Comparison of ENCODE assay signal across 23 cellular contexts in the genomic region with DNA sequence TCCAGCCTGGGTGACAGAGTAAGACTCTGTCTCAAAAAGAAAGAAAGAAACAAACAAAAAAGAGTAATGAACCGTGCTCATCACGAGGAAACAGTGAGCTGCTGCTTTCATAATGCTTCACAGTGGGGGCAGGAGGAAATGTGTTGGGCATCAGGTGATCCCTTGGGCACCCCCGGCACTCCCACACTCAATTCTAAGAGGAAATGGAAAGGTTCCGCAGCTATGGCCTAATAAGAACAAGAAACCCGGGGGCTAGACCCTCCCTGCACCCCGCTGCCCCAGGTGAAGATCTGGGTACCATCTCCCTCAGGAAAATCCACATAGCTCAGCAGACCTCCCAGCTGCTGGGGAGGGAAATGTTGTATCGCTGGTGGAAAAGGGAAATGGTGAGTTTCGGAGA.
DNase-seq lines count a peak whose midpoint lies in the region; ATAC-seq and TF ChIP-seq lines count a peak whose summit lies in the region.
"Had no signal": no experiment of that assay in that cellular context is flagged by ENCODE, and none has a peak within 500 bp of the region (broad histone marks: within the 10 kb centered on the region; RNA-seq: fewer than 3 reads in every experiment).

No MANE protein-coding gene starts in this region.

- H3K36me3 Mint-ChIP-seq in H9 (ENCODE audit: insufficient read depth in 1 of 3, low read depth in 3 of 3) (peaks cover 0 to under 1% (median under 1%) of the 10 kb centered on the region in 3 experiments; a peak in 4 of 7 replicates), activated B cell treated with CpG ODN at 0.5 μM for 24 hours (ENCODE audit: low read depth) (no peaks in the 10 kb centered on the region)
- H3K36me3 Mint-ChIP-seq: natural killer cell treated with Interleukin-12 subunit alpha and Interleukin-12 subunit beta and Interleukin-15 and Interleukin-18, amount 100 ng/mL, for 72 hours had no signal

- H2BK5ac ChIP-seq in H9 (ENCODE audit: insufficient read length, low read length): no peak overlapping the region

- H3K79me1 ChIP-seq in H9 (ENCODE audit: insufficient read depth, low read depth, low read length, poor library complexity, severe bottlenecking): no peaks in the 10 kb centered on the region

- no peaks in the 10 kb centered on the region for H3K23me2 ChIP-seq in H9 (ENCODE audit: insufficient read length, low read depth, low read length, poor library complexity, severe bottlenecking)

- no peak overlapping the region for H3K27ac ChIP-seq in H9 (ENCODE audit: insufficient read length, low read depth, low read length)
- H3K27ac ChIP-seq in spleen: no peak overlapping the region
- H3K27ac ChIP-seq: A549, cardiac muscle cell, right lobe of liver, suprapubic skin had no signal

- H2AFZ ChIP-seq in H9 (ENCODE audit: low read length): no peak overlapping the region

- TF ChIP-seq POLR2A in spleen (IDR thresholded peaks at IDR 0.05): no peak

- no peak overlapping the region for H3K9ac ChIP-seq in H9 (ENCODE audit: extremely low read depth, insufficient read length, low read length)
- H3K9ac ChIP-seq: parathyroid adenoma, SK-N-SH had no signal

- H2BK120ac ChIP-seq in H9 (ENCODE audit: low read depth, low read length, poor library complexity, severe bottlenecking): no peak overlapping the region

- DNase-seq in activated naive CD4-positive, alpha-beta T cell treated with Interleukin-2 at 50 U/mL for 16 hours: peak; percentile 13
- no peak for DNase-seq in activated naive CD4-positive, alpha-beta T cell (lab: John Stamatoyannopoulos, UW)
- DNase-seq in H9 (peak; percentile 3), activated B cell treated with CpG ODN at 0.5 μM for 24 hours (no peak), spleen (peak; percentile 35), NCI-H345 (lab: John Stamatoyannopoulos, UW) (no peak), mucosa of descending colon (no peak)
- DNase-seq: activated gamma-delta T cell treated with Interleukin-2 at 50 U/mL for 16 hours, amygdala, C1 segment of cervical spinal cord, EL, HFFc6, NCI-H2171, NCI-H526 treated with DMSO at 0.1 percent for 48 hours, right lobe of liver, SK-N-SH had no signal

- H4K91ac ChIP-seq in H9 (ENCODE audit: insufficient read length, low read depth, low read length): no peak overlapping the region

- H3K4me1 ChIP-seq in H9 (ENCODE audit: insufficient read depth, low read length) (no peaks in the 10 kb centered on the region; the same call in 1 of the 2 replicates), spleen (peaks cover 9 to 58% (median 32%) of the 10 kb centered on the region in 6 donors), mucosa of descending colon (ENCODE audit: low read depth) (no peaks in the 10 kb centered on the region)
- H3K4me1 ChIP-seq: A549 had no signal

- H3K79me2 ChIP-seq in H9 (ENCODE audit: insufficient read depth, low read length): no peaks in the 10 kb centered on the region
- H3K79me2 ChIP-seq: parathyroid adenoma had no signal

- no peak overlapping the region for H2BK15ac ChIP-seq in H9 (ENCODE audit: low read depth, low read length)

- H3K9me3 ChIP-seq in H9 (ENCODE audit: control insufficient read depth, low read depth, low read length) (peaks cover 2% of the 10 kb centered on the region), spleen (no peaks in the 10 kb centered on the region), mucosa of descending colon (no peaks in the 10 kb centered on the region)
- H3K9me3 ChIP-seq: A549, right lobe of liver, SK-N-SH, suprapubic skin had no signal

- no peak overlapping the region for H3K4me2 ChIP-seq in H9 (ENCODE audit: insufficient read depth, insufficient read length, low read length)
- H3K4me2 ChIP-seq: A549, SK-N-SH had no signal

- H4K8ac ChIP-seq in H9 (replicated peaks; ENCODE audit: insufficient read length, low read depth, low read length): no peak overlapping the region

- no peak overlapping the region for H2BK12ac ChIP-seq in H9 (ENCODE audit: insufficient read length, low read depth, low read length)

- peak; percentile 44 for ATAC-seq in activated B cell treated with CpG ODN at 0.5 μM for 24 hours (ENCODE audit: low read depth)
- ATAC-seq in GM19351 (IDR thresholded peaks at IDR 0.05; ENCODE audit: unreplicated experiment): no peak
- ATAC-seq in mucosa of descending colon: no peak
- ATAC-seq: A549; natural killer cell treated with Interleukin-12 subunit alpha and Interleukin-12 subunit beta and Interleukin-15 and Interleukin-18, amount 100 ng/mL, for 72 hours; right lobe of liver had no signal

- CTCF ChIA-PET in activated B cell treated with CpG ODN at 0.5 μM for 24 hours (lab: Charles Lee): interaction anchor here (0.8 to 4.0 kb wide), 9 partner anchors 8 to 1141 kb away, joined by 3 to 24 read pairs (median 7); a partner anchor contains a TSS

- H3K9me3 Mint-ChIP-seq in H9: peaks cover 3 to 5% of the 10 kb centered on the region in 2 experiments; a peak in 3 of 5 replicates
- no peaks in the 10 kb centered on the region for H3K9me3 Mint-ChIP-seq in activated B cell treated with CpG ODN at 0.5 μM for 24 hours
- H3K9me3 Mint-ChIP-seq: dendritic cell treated with granulocyte-macrophage colony-stimulating factor and Interleukin-4, amounts not matched to agents 40 ng/mL and 50 ng/mL, for 4 days; HFFc6; natural killer cell treated with Interleukin-12 subunit alpha and Interleukin-12 subunit beta and Interleukin-15 and Interleukin-18, amount 100 ng/mL, for 72 hours had no signal

- H3K27ac Mint-ChIP-seq in H9 (no peak overlapping the region), activated B cell treated with CpG ODN at 0.5 μM for 24 hours (peak overlapping the region; percentile 70)
- H3K27ac Mint-ChIP-seq: dendritic cell treated with granulocyte-macrophage colony-stimulating factor and Interleukin-4, amounts not matched to agents 40 ng/mL and 50 ng/mL, for 4 days; HFFc6 had no signal

- no peak overlapping the region for H3K4me3 Mint-ChIP-seq in H9
- H3K4me3 Mint-ChIP-seq in activated B cell treated with CpG ODN at 0.5 μM for 24 hours: peak overlapping the region; percentile 48
- H3K4me3 Mint-ChIP-seq: dendritic cell treated with granulocyte-macrophage colony-stimulating factor and Interleukin-4, amounts not matched to agents 40 ng/mL and 50 ng/mL, for 4 days; HFFc6; natural killer cell treated with Interleukin-12 subunit alpha and Interleukin-12 subunit beta and Interleukin-15 and Interleukin-18, amount 100 ng/mL, for 72 hours had no signal

- TF ChIP-seq CTCF in H9 (conservative IDR thresholded peaks at IDR 0.05) (no peak), activated B cell treated with CpG ODN at 0.5 μM for 24 hours (IDR thresholded peaks at IDR 0.05) (no peak), spleen (IDR thresholded peaks at IDR 0.05 in 8 of 11, conservative IDR thresholded peaks at IDR 0.05 in 3 of 11) (no peak), mucosa of descending colon (IDR thresholded peaks at IDR 0.05) (no peak)

- H3K23ac ChIP-seq in H9 (ENCODE audit: insufficient read length, low read depth, low read length): no peak overlapping the region

- H3K4me3 ChIP-seq in spleen (no peak overlapping the region), mucosa of descending colon (no peak overlapping the region)
- H3K4me3 ChIP-seq: A549, cardiac muscle cell, right lobe of liver, suprapubic skin had no signal

- H3K27me3 Mint-ChIP-seq in H9 (ENCODE audit: low read depth) (no peaks in the 10 kb centered on the region; the same call in 1 of the 2 replicates), activated B cell treated with CpG ODN at 0.5 μM for 24 hours (no peaks in the 10 kb centered on the region)

- H3K4me1 Mint-ChIP-seq in H9: peaks cover 22 to 34% of the 10 kb centered on the region in 2 experiments
- peaks cover 84% of the 10 kb centered on the region for H3K4me1 Mint-ChIP-seq in activated B cell treated with CpG ODN at 0.5 μM for 24 hours

- no CpG with 5 or more reads among the region's 8 CpGs for WGBS in H9 (ENCODE audit: extremely low coverage, insufficient read length, low lambda C conversion rate)
- WGBS in spleen, 5 donors: 42 to 71% (median 61%) methylated on average over 8 of the region's 8 CpGs

- no peak overlapping the region for H4K5ac ChIP-seq in H9 (ENCODE audit: insufficient read length, low read depth, low read length)

- intact Hi-C loops in activated B cell treated with CpG ODN at 0.5 μM for 24 hours (cut with micrococcal nuclease): loop anchor here (5.0 to 10.0 kb wide), 2 partner anchors 82 to 139 kb away; no protein-coding TSS in a partner anchor
- intact Hi-C loops in spleen (cut with DNase I; ENCODE audit: low total_unique reads): no loop called here
- intact Hi-C loops in mucosa of descending colon (cut with DNase I, micrococcal nuclease): loop anchor here in 1 of 2 donors (10.0 kb wide), 2 partner anchors 849 to 1139 kb away; a partner anchor contains a TSS

- H4K20me1 ChIP-seq in H9 (ENCODE audit: control insufficient read depth, insufficient read depth, insufficient read length): no peaks in the 10 kb centered on the region

- no peak overlapping the region for H2AK5ac ChIP-seq in H9 (ENCODE audit: insufficient read length, low read length)

- H3K36me3 ChIP-seq in spleen: no peaks in the 10 kb centered on the region
- H3K36me3 ChIP-seq in mucosa of descending colon (ENCODE audit: low read depth): no peaks in the 10 kb centered on the region
- H3K36me3 ChIP-seq: cardiac muscle cell, right lobe of liver, suprapubic skin had no signal

- no peak overlapping the region for H3K14ac ChIP-seq in H9 (ENCODE audit: insufficient read depth, low read length)

- H3T11ph ChIP-seq in H9 (ENCODE audit: low read length): no peak overlapping the region

- H3K27me3 ChIP-seq in H9 (ENCODE audit: insufficient read depth, low read length): no peaks in the 10 kb centered on the region
- no peaks in the 10 kb centered on the region for H3K27me3 ChIP-seq in spleen (replicated peaks in 1 of 7)
- H3K27me3 ChIP-seq: cardiac muscle cell, right lobe of liver, suprapubic skin had no signal

- POLR2A ChIA-PET in activated B cell treated with CpG ODN at 0.5 μM for 24 hours (lab: Charles Lee): interaction anchor here (0.8 to 1.0 kb wide), 2 partner anchors 35 to 852 kb away, joined by 3 read pairs; a partner anchor contains a TSS

- H3K56ac ChIP-seq in H9 (ENCODE audit: insufficient read length, low read depth, low read length): no peak overlapping the region

- H2BK20ac ChIP-seq in H9 (ENCODE audit: low read depth, low read length, poor library complexity, severe bottlenecking): no peak overlapping the region

- H3K18ac ChIP-seq in H9 (ENCODE audit: insufficient read length, low read depth, low read length): no peak overlapping the region

- no peak overlapping the region for H3K4ac ChIP-seq in H9 (ENCODE audit: low read depth, low read length)

Comparison
In these comparisons a context has a peak if more than half of its experiments do, and no peak if none do; other contexts are left out.
1. DNase-seq: peak in activated naive CD4-positive, alpha-beta T cell treated with Interleukin-2 at 50 U/mL for 16 hours (single experiment), H9 (single experiment) and spleen (single experiment); none in activated naive CD4-positive, alpha-beta T cell (0 of 4), activated B cell treated with CpG ODN at 0.5 μM for 24 hours (single experiment), NCI-H345 (single experiment) and mucosa of descending colon (0 of 3).